Comparison of ENCODE assay signal across 18 cellular contexts in genomic region chr6:104784884-104785283, GRCh38.
DNase-seq lines count a peak whose midpoint lies in the region; ATAC-seq, FAIRE-seq and TF ChIP-seq lines count a peak whose summit lies in the region.
"Had no signal": no experiment of that assay in that cellular context is flagged by ENCODE, and none has a peak within 500 bp of the region (broad histone marks: within the 10 kb centered on the region; RNA-seq: fewer than 3 reads in every experiment).

No MANE protein-coding gene starts in this region.

- ATAC-seq in CD8-positive, alpha-beta T cell: no peak
- ATAC-seq in left ventricle myocardium superior: no peak
- ATAC-seq: gastroesophageal sphincter, upper lobe of right lung had no signal

- no peaks in the 10 kb centered on the region for H3K36me3 ChIP-seq in BE2C
- H3K36me3 ChIP-seq in CD8-positive, alpha-beta T cell (ENCODE audit: insufficient read depth, low read length): no peaks in the 10 kb centered on the region
- no peaks in the 10 kb centered on the region for H3K36me3 ChIP-seq in CD8-positive, alpha-beta memory T cell (ENCODE audit: insufficient read depth, low read length)
- H3K36me3 ChIP-seq: upper lobe of right lung had no signal

- H3K4me1 ChIP-seq in BE2C: peaks cover 9% of the 10 kb centered on the region
- H3K4me1 ChIP-seq in CD8-positive, alpha-beta T cell (ENCODE audit: insufficient read depth, low read length): peaks cover 13% of the 10 kb centered on the region
- H3K4me1 ChIP-seq in CD8-positive, alpha-beta memory T cell (ENCODE audit: insufficient read depth, low read length): peaks cover 15% of the 10 kb centered on the region
- H3K4me1 ChIP-seq: ascending aorta, gastroesophageal sphincter, upper lobe of right lung had no signal

- no peak overlapping the region for H3K27ac Mint-ChIP-seq in CD8-positive, alpha-beta T cell
- no peak overlapping the region for H3K27ac Mint-ChIP-seq in CD8-positive, alpha-beta memory T cell

- no peaks in the 10 kb centered on the region for H3K9me3 ChIP-seq in BE2C
- H3K9me3 ChIP-seq in CD8-positive, alpha-beta T cell (ENCODE audit: low read length): no peaks in the 10 kb centered on the region
- H3K9me3 ChIP-seq in CD8-positive, alpha-beta memory T cell (ENCODE audit: low read length): no peaks in the 10 kb centered on the region
- H3K9me3 ChIP-seq: ascending aorta, gastroesophageal sphincter, upper lobe of right lung had no signal

- FAIRE-seq in HTR-8/SVneo (lab: Jason Lieb, UNC): no peak

- H3K9me3 Mint-ChIP-seq in CD8-positive, alpha-beta T cell: no peaks in the 10 kb centered on the region
- H3K9me3 Mint-ChIP-seq in CD8-positive, alpha-beta memory T cell: no peaks in the 10 kb centered on the region

- peaks cover 15% of the 10 kb centered on the region for H3K4me1 Mint-ChIP-seq in CD8-positive, alpha-beta T cell (ENCODE audit: low read depth)
- peaks cover 14 to 26% (median 22%) of the 10 kb centered on the region in 3 donors for H3K4me1 Mint-ChIP-seq in CD8-positive, alpha-beta memory T cell

- POLR2A ChIA-PET in CD8-positive, alpha-beta T cell (lab: Charles Lee): no interaction called here
- POLR2A ChIA-PET in CD8-positive, alpha-beta memory T cell (lab: Charles Lee): no interaction called here

- H3K4me3 ChIP-seq in BE2C (ENCODE audit: low read depth, low read length) (no peak overlapping the region), dorsolateral prefrontal cortex (no peak overlapping the region)
- H3K4me3 ChIP-seq in CD8-positive, alpha-beta T cell (ENCODE audit: low read depth, low read length): no peak overlapping the region
- no peak overlapping the region for H3K4me3 ChIP-seq in CD8-positive, alpha-beta memory T cell (ENCODE audit: low read length)
- H3K4me3 ChIP-seq: ascending aorta, gastroesophageal sphincter, smooth muscle cell, upper lobe of right lung had no signal

- H3K4me3 Mint-ChIP-seq in CD8-positive, alpha-beta T cell: no peak overlapping the region
- no peak overlapping the region for H3K4me3 Mint-ChIP-seq in CD8-positive, alpha-beta memory T cell

- TF ChIP-seq CTCF in BE2C (IDR thresholded peaks at IDR 0.05; ENCODE audit: low read depth, low read length) (no peak), dorsolateral prefrontal cortex (IDR thresholded peaks at IDR 0.05 in 54 of 56, conservative IDR thresholded peaks at IDR 0.05 in 2 of 56; ENCODE audit: low read depth in 1 of 56, partially characterized antibody in 56 of 56) (no peak)
- TF ChIP-seq CTCF in CD8-positive, alpha-beta T cell (IDR thresholded peaks at IDR 0.05): no peak

- H3K27me3 Mint-ChIP-seq in CD8-positive, alpha-beta T cell (ENCODE audit: low read depth): no peaks in the 10 kb centered on the region
- H3K27me3 Mint-ChIP-seq in CD8-positive, alpha-beta memory T cell: no peaks in the 10 kb centered on the region

- peak; percentile 73 for DNase-seq in BE2C
- peak; percentile 10 for DNase-seq in HTR-8/SVneo (ENCODE audit: insufficient read length, low spot score)
- peak; percentile 24 for DNase-seq in brain pericyte (ENCODE audit: low read depth, low spot score)
- DNase-seq in iris pigment epithelial cell (ENCODE audit: low read depth): peak; percentile 61
- DNase-seq in CD8-positive, alpha-beta T cell: no peak
- DNase-seq in CD8-positive, alpha-beta memory T cell: no peak
- DNase-seq in left ventricle myocardium superior: no peak
- no peak for DNase-seq in dorsolateral prefrontal cortex
- DNase-seq: DMS153; effector CD4-positive, alpha-beta T cell; NCI-H1694; occipital lobe; stimulated activated naive CD4-positive, alpha-beta T cell; upper lobe of right lung had no signal

- CTCF ChIA-PET in CD8-positive, alpha-beta T cell (lab: Charles Lee): no interaction called here
- CTCF ChIA-PET in CD8-positive, alpha-beta memory T cell (lab: Charles Lee): no interaction called here

- peaks cover 34% of the 10 kb centered on the region for H3K36me3 Mint-ChIP-seq in CD8-positive, alpha-beta T cell
- H3K36me3 Mint-ChIP-seq in CD8-positive, alpha-beta memory T cell: peaks cover 7 to 43% (median 30%) of the 10 kb centered on the region in 3 donors

- H3K27me3 ChIP-seq in BE2C: no peaks in the 10 kb centered on the region
- H3K27me3 ChIP-seq in CD8-positive, alpha-beta T cell (ENCODE audit: insufficient read depth, low read length): no peaks in the 10 kb centered on the region
- no peaks in the 10 kb centered on the region for H3K27me3 ChIP-seq in CD8-positive, alpha-beta memory T cell (ENCODE audit: insufficient read depth, low read length, poor library complexity, severe bottlenecking)
- no peaks in the 10 kb centered on the region for H3K27me3 ChIP-seq in dorsolateral prefrontal cortex
- H3K27me3 ChIP-seq: ascending aorta, gastroesophageal sphincter, upper lobe of right lung had no signal

- intact Hi-C loops in CD8-positive, alpha-beta T cell (cut with DNase I, micrococcal nuclease): loop anchor here (5.0 to 10.0 kb wide), 3 partner anchors 72 to 637 kb away; partner anchors contain the start of genes HACE1 (in 1 of the 2) and PREP (in 1 of the 2)
- intact Hi-C loops in left ventricle myocardium superior (cut with micrococcal nuclease): no loop called here
- intact Hi-C loops in dorsolateral prefrontal cortex (cut with DNase I): no loop called here

- H3K27ac ChIP-seq in CD8-positive, alpha-beta T cell (ENCODE audit: low read depth, low read length): no peak overlapping the region
- H3K27ac ChIP-seq in CD8-positive, alpha-beta memory T cell (ENCODE audit: low read depth, low read length): no peak overlapping the region
- H3K27ac ChIP-seq in dorsolateral prefrontal cortex: no peak overlapping the region
- H3K27ac ChIP-seq: ascending aorta, gastroesophageal sphincter, HL-60, upper lobe of right lung had no signal

Comparison
In these comparisons a context has a peak if more than half of its experiments do, and no peak if none do; other contexts are left out.
1. DNase-seq: peak in BE2C (single experiment), HTR-8/SVneo (single experiment), brain pericyte (single experiment) and iris pigment epithelial cell (single experiment); none in CD8-positive, alpha-beta T cell (0 of 7), CD8-positive, alpha-beta memory T cell (0 of 5), left ventricle myocardium superior (single experiment) and dorsolateral prefrontal cortex (0 of 10).
2. intact Hi-C loops: an anchor here in CD8-positive, alpha-beta T cell (5.0 to 10.0 kb wide); none called in left ventricle myocardium superior and dorsolateral prefrontal cortex.